8 cellular contexts compared by ENCODE assay signal in the genomic region with DNA sequence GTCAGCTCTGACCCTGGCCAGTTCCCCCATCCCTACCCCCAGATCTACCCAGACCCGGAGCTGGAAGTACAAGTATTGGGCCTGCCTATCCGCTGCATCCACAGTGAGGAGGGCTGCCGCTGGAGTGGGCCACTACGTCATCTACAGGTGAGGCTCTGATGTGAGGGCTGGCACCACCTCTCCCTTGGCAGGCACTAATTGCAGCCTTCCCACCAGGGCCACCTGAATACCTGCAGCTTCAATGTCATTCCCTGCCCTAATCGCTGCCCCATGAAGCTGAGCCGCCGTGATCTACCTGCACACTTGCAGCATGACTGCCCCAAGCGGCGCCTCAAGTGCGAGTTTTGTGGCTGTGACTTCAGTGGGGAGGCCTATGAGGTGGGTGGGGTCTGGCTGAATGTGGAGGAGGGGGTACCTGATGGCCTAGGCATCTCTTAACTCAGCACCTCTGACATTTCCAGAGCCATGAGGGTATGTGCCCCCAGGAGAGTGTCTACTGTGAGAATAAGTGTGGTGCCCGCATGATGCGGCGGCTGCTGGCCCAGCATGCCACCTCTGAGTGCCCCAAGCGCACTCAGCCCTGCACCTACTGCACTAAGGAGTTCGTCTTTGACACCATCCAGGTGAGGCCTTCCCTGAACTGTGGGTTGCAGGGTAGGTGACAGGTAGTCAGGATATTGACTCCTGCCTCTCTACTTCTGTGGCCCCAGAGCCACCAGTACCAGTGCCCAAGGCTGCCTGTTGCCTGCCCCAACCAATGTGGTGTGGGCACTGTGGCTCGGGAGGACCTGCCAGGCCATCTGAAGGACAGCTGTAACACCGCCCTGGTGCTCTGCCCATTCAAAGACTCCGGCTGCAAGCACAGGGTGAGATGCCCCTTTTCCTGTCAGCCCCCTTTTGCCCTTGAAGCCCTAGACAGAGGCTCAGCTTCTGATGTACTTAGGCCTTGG. TPM values are rescaled to one million over a fixed set of nuclear protein-coding genes. Genes with fewer than 3 reads are reported as not detected.
DNase-seq lines count a peak whose midpoint lies in the region; ATAC-seq and TF ChIP-seq lines count a peak whose summit lies in the region.
"Had no signal": no experiment of that assay in that cellular context is flagged by ENCODE, and none has a peak within 500 bp of the region (broad histone marks: within the 10 kb centered on the region; RNA-seq: fewer than 3 reads in every experiment).

No MANE protein-coding gene starts in this region.

- peaks cover 13% of the 10 kb centered on the region for H3K4me1 Mint-ChIP-seq in glutamatergic neuron (ENCODE audit: low read depth, unreplicated experiment)
- H3K4me1 Mint-ChIP-seq in stimulated activated memory B cell treated with anti-CD40 and anti-IgM and Interleukin-4, amounts not matched to agents 10 μg/mL and 1 μg/mL and 100 μg/mL, for 72 hours, result peaks cover 48% of the 10 kb centered on the region

- H3K9me3 ChIP-seq in HCT116 (ENCODE audit: control insufficient read depth in 1 of 2, insufficient read depth in 1 of 2, low read depth in 1 of 2, low read length in 2 of 2) (no peaks in the 10 kb centered on the region), WERI-Rb-1 (ENCODE audit: severe bottlenecking) (no peaks in the 10 kb centered on the region)

- H3K27ac Mint-ChIP-seq in glutamatergic neuron (ENCODE audit: unreplicated experiment), result peak overlapping the region; percentile 96
- H3K27ac Mint-ChIP-seq in stimulated activated memory B cell treated with anti-CD40 and anti-IgM and Interleukin-4, amounts not matched to agents 10 μg/mL and 1 μg/mL and 100 μg/mL, for 72 hours, result peak overlapping the region; percentile 93

- TF ChIP-seq RAD21 in HCT116 (IDR thresholded peaks at IDR 0.05; ENCODE audit: low read depth), result no peak

- H3K36me3 ChIP-seq in HCT116 (ENCODE audit: control insufficient read depth in 1 of 2, insufficient read depth in 2 of 2, low read length in 2 of 2), result peaks cover 32 to 58% of the 10 kb centered on the region in 2 experiments
- peaks cover 82% of the 10 kb centered on the region for H3K36me3 ChIP-seq in WERI-Rb-1

- BruUV-seq in HCT116 (replicated peaks; lab: Mats Ljungman, UMichigan), result no TSS peak

- TF ChIP-seq CTCF in HCT116 (IDR thresholded peaks at IDR 0.05 in 2 of 3, conservative IDR thresholded peaks at IDR 0.05 in 1 of 3; ENCODE audit: borderline replicate concordance in 1 of 3, insufficient read depth in 1 of 3, low read depth in 2 of 3, low read length in 2 of 3) (no peak), WERI-Rb-1 (IDR thresholded peaks at IDR 0.05; ENCODE audit: low read depth, low read length) (no peak), glutamatergic neuron (IDR thresholded peaks at IDR 0.05; ENCODE audit: partially characterized antibody, unreplicated experiment) (no peak), coronary artery (IDR thresholded peaks at IDR 0.05) (no peak)

- H3K9ac ChIP-seq in HCT116 (ENCODE audit: low read length), result no peak overlapping the region

- intact Hi-C loops in HCT116 (cut with micrococcal nuclease), result no loop called here

- H3K27ac ChIP-seq in HCT116 (ENCODE audit: low read depth, low read length) (peak overlapping the region; percentile 98), WERI-Rb-1 (peak overlapping the region; percentile 93), coronary artery (peak overlapping the region in 1 of 2 donors; percentile 90)

- no peaks in the 10 kb centered on the region for H3K36me3 Mint-ChIP-seq in glutamatergic neuron (ENCODE audit: unreplicated experiment)
- peaks cover 48% of the 10 kb centered on the region for H3K36me3 Mint-ChIP-seq in stimulated activated memory B cell treated with anti-CD40 and anti-IgM and Interleukin-4, amounts not matched to agents 10 μg/mL and 1 μg/mL and 100 μg/mL, for 72 hours

- peaks cover 32% of the 10 kb centered on the region; the same call in 1 of the 2 replicates for H4K20me1 ChIP-seq in HCT116 (ENCODE audit: insufficient read depth)

- no peak for ATAC-seq in HCT116
- no peak for ATAC-seq in stimulated activated memory B cell treated with anti-CD40 and anti-IgM and Interleukin-4, amounts not matched to agents 10 μg/mL and 1 μg/mL and 100 μg/mL, for 72 hours

- peaks cover 62% of the 10 kb centered on the region for H3K79me2 ChIP-seq in HCT116 (ENCODE audit: insufficient read depth, low read length)

- CTCF ChIA-PET in HCT116 (lab: Charles Lee), result interaction anchor here (3.8 to 13.6 kb wide), 2 partner anchors 14 to 21 kb away, joined by 41 to 207 read pairs; a partner anchor contains a TSS

- POLR2A ChIA-PET in HCT116 (lab: Charles Lee), result interaction anchor here (0.9 to 11.6 kb wide), 4 partner anchors 13 to 28 kb away, joined by 3 to 149 read pairs (median 4); a partner anchor contains a TSS

- peaks cover 25% of the 10 kb centered on the region for H3K9me3 Mint-ChIP-seq in glutamatergic neuron (ENCODE audit: unreplicated experiment)
- no peaks in the 10 kb centered on the region for H3K9me3 Mint-ChIP-seq in stimulated activated memory B cell treated with anti-CD40 and anti-IgM and Interleukin-4, amounts not matched to agents 10 μg/mL and 1 μg/mL and 100 μg/mL, for 72 hours

- H2AFZ ChIP-seq in HCT116 (ENCODE audit: low read depth, low read length, poor library complexity, severe bottlenecking), result no peak overlapping the region

- H3K4me3 Mint-ChIP-seq in glutamatergic neuron (ENCODE audit: unreplicated experiment), result peak overlapping the region; percentile 90
- peak overlapping the region; percentile 95 for H3K4me3 Mint-ChIP-seq in stimulated activated memory B cell treated with anti-CD40 and anti-IgM and Interleukin-4, amounts not matched to agents 10 μg/mL and 1 μg/mL and 100 μg/mL, for 72 hours

- H3K4me3 ChIP-seq in HCT116 (replicated peaks in 1 of 2; ENCODE audit: low read depth in 1 of 2, low read length in 2 of 2), result no peak overlapping the region
- H3K4me3 ChIP-seq in WERI-Rb-1 (ENCODE audit: low read depth, low read length), result no peak overlapping the region
- H3K4me3 ChIP-seq in coronary artery, result no peak overlapping the region

- H3K27me3 Mint-ChIP-seq in glutamatergic neuron (ENCODE audit: unreplicated experiment), result peaks cover 31% of the 10 kb centered on the region
- H3K27me3 Mint-ChIP-seq in stimulated activated memory B cell treated with anti-CD40 and anti-IgM and Interleukin-4, amounts not matched to agents 10 μg/mL and 1 μg/mL and 100 μg/mL, for 72 hours, result no peaks in the 10 kb centered on the region

- no peak for TF ChIP-seq POLR2A in HCT116 (IDR thresholded peaks at IDR 0.05; ENCODE audit: borderline replicate concordance, extremely low read depth, insufficient read depth, insufficient read length)

- DNase-seq in HCT116 (ENCODE audit: low read depth, low spot score) (no peak), WERI-Rb-1 (no peak), glutamatergic neuron (no peak), germinal center (ENCODE audit: low spot score) (no peak), coronary artery (ENCODE audit: low spot score) (no peak), DMS53 treated with DMSO at 0.1 percent for 48 hours (lab: John Stamatoyannopoulos, UW; ENCODE audit: unreplicated experiment) (no peak)
- DNase-seq: foreskin fibroblast had no signal

- H3K4me1 ChIP-seq in HCT116 (ENCODE audit: control insufficient read depth in 1 of 2, insufficient read depth in 2 of 2, low read length in 2 of 2), result peaks cover 22 to 52% of the 10 kb centered on the region in 2 experiments

- RAD21 ChIA-PET in HCT116 (lab: Charles Lee; ENCODE audit: low non-redundant PET in 1 of 2, low total read pairs in 2 of 2, uncharacterized antibody in 2 of 2, unreplicated experiment in 2 of 2), result no interaction called here

- H3K27me3 ChIP-seq in HCT116 (ENCODE audit: insufficient read depth, low read length), result no peaks in the 10 kb centered on the region
- no peaks in the 10 kb centered on the region for H3K27me3 ChIP-seq in WERI-Rb-1 (ENCODE audit: insufficient read depth, low read depth, severe bottlenecking)

- no peaks in the 10 kb centered on the region for H3K9me2 ChIP-seq in HCT116 (ENCODE audit: insufficient read depth)

- H3K4me2 ChIP-seq in HCT116 (ENCODE audit: low read length), result no peak overlapping the region

TF ChIP-seq in HCT116, 20 proteins besides CTCF, POLR2A, EP300 and RAD21 (continues in another document):
- TF ChIP-seq YY1 (IDR thresholded peaks at IDR 0.05; ENCODE audit: extremely low read depth, insufficient replicate concordance, low read depth, low read length) (no peak), EGR1 (IDR thresholded peaks at IDR 0.05; ENCODE audit: low read depth) (no peak), FOSL1 (IDR thresholded peaks at IDR 0.05; ENCODE audit: low read depth) (no peak), ZFX (IDR thresholded peaks at IDR 0.05) (no peak), TCF7L2 (IDR thresholded peaks at IDR 0.05; ENCODE audit: borderline replicate concordance, extremely low read depth, insufficient read depth, insufficient read length) (no peak), EZH2 (IDR thresholded peaks at IDR 0.05) (no peak), POLR2AphosphoS5 (IDR thresholded peaks at IDR 0.05; ENCODE audit: low read depth, low read length) (no peak), CBX3 (IDR thresholded peaks at IDR 0.05; ENCODE audit: low read depth) (no peak)

RNA-seq across cellular contexts. Expression of a gene that starts 4.3 kb away (rescaled TPM):
- total RNA-seq in HCT116 (2021; ENCODE audit: unreplicated experiment) (127 TPM), glutamatergic neuron (ENCODE audit: unreplicated experiment) (373 TPM)
- 77.8 and 117 TPM in 2 replicates for polyA plus RNA-seq in HCT116 (2012)

RNA-seq across cellular contexts. Expression of a gene that starts 19.5 kb away (rescaled TPM):
- total RNA-seq in HCT116 (2021; ENCODE audit: unreplicated experiment), result 7.0 TPM
- polyA plus RNA-seq in HCT116 (2012), result 3.4 and 4.3 TPM in 2 replicates
- total RNA-seq in glutamatergic neuron (ENCODE audit: unreplicated experiment), result 5.9 TPM

RNA-seq across cellular contexts. Expression of a gene that starts 22.0 kb away (rescaled TPM):
- total RNA-seq in HCT116 (2021; ENCODE audit: unreplicated experiment) (28.3 TPM), glutamatergic neuron (ENCODE audit: unreplicated experiment) (8.2 TPM)
- 29.5 and 30.0 TPM in 2 replicates for polyA plus RNA-seq in HCT116 (2012)

RNA-seq across cellular contexts. Expression of a gene that starts 28.3 kb away (rescaled TPM):
- 2,087 TPM for total RNA-seq in HCT116 (2021; ENCODE audit: unreplicated experiment)
- 2,586 and 3,141 TPM in 2 replicates for polyA plus RNA-seq in HCT116 (2012)
- total RNA-seq in glutamatergic neuron (ENCODE audit: unreplicated experiment), result 627 TPM

RNA-seq across cellular contexts. Expression of a gene that starts 30.4 kb away (rescaled TPM):
- 0.59 TPM for total RNA-seq in HCT116 (2021; ENCODE audit: unreplicated experiment)
- 0.16 and 0.57 TPM in 2 replicates for polyA plus RNA-seq in HCT116 (2012)
- total RNA-seq in glutamatergic neuron (ENCODE audit: unreplicated experiment), result 54.3 TPM
